In the genomic region with DNA sequence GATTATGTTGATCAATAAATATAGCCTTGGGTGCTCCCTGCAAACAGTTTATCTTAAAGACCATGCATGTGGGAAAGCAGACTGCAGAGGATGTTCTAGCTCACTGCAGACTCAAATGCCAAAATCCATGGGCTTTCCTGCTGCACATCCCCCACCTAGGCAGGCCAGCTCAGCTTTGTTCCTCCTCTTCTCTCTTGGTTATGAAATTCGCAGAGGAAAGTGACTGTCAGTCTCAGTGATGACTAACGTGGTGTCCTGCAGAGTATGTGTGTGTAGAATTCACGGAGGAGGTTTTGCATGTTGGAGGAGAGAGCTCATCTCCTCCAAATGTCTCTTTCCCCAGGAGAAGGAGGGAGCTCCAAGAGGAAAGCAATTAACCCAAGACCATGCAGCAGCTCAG, we compare ENCODE assay signal across 18 cellular contexts. TPM values are rescaled to one million over a fixed set of nuclear protein-coding genes. Genes with fewer than 3 reads are reported as not detected.
DNase-seq lines count a peak whose midpoint lies in the region.
"Had no signal": no experiment of that assay in that cellular context is flagged by ENCODE, and none has a peak within 500 bp of the region (broad histone marks: within the 10 kb centered on the region; RNA-seq: fewer than 3 reads in every experiment).

No MANE protein-coding gene starts in this region.

- no peaks in the 10 kb centered on the region for H3K79me2 ChIP-seq in mesendoderm (ENCODE audit: control insufficient read depth, insufficient read depth, low read length)
- H3K79me2 ChIP-seq: hepatocyte had no signal

- H3K9ac ChIP-seq in mesendoderm (ENCODE audit: low read length), result no peak overlapping the region
- H3K9ac ChIP-seq: KMS-11 had no signal

- H4K8ac ChIP-seq in mesendoderm (ENCODE audit: low read depth, low read length), result no peak overlapping the region

- in situ Hi-C loops in G401 (cut with HindIII; ENCODE audit: low sequenced_read_pairs), result no loop called here

- H3K4me2 ChIP-seq in mesendoderm (ENCODE audit: low read length), result no peak overlapping the region
- H3K4me2 ChIP-seq: hepatocyte, KMS-11 had no signal

- H3K27ac ChIP-seq in SJCRH30 (no peak overlapping the region), mesendoderm (ENCODE audit: low read depth, low read length) (no peak overlapping the region)
- H3K27ac ChIP-seq: hepatocyte, KMS-11 had no signal

- no peak overlapping the region for H2BK5ac ChIP-seq in mesendoderm (ENCODE audit: low read length)

- WGBS in mesendoderm (ENCODE audit: extremely low coverage, insufficient coverage, low lambda C conversion rate), result no CpG with 5 or more reads among the region's 3 CpGs

- H3K56ac ChIP-seq in mesendoderm (ENCODE audit: low read length), result no peak overlapping the region

- no peak overlapping the region for H4K5ac ChIP-seq in mesendoderm (ENCODE audit: low read length)

- H3K4me1 ChIP-seq in SJCRH30, result peaks cover 4% of the 10 kb centered on the region
- no peaks in the 10 kb centered on the region for H3K4me1 ChIP-seq in mesendoderm (ENCODE audit: control insufficient read depth, low read depth, low read length)

- no peak overlapping the region for H2BK15ac ChIP-seq in mesendoderm (replicated peaks; ENCODE audit: low read depth)

- H3K4me3 ChIP-seq in SJCRH30 (no peak overlapping the region), mesendoderm (ENCODE audit: low read length) (no peak overlapping the region)
- H3K4me3 ChIP-seq: hepatocyte had no signal

- H2BK120ac ChIP-seq in mesendoderm (ENCODE audit: low read depth, low read length), result no peak overlapping the region

- no peaks in the 10 kb centered on the region for H3K9me3 ChIP-seq in SJCRH30 (replicated peaks)

- no peaks in the 10 kb centered on the region for H3K27me3 ChIP-seq in SJCRH30
- no peaks in the 10 kb centered on the region for H3K27me3 ChIP-seq in mesendoderm (ENCODE audit: insufficient read depth, low read length, poor library complexity)

- no peaks in the 10 kb centered on the region for H3K79me1 ChIP-seq in mesendoderm (ENCODE audit: low read length)

- no peak overlapping the region for H3K23ac ChIP-seq in mesendoderm (ENCODE audit: low read length)

- H2AK5ac ChIP-seq in mesendoderm (ENCODE audit: low read length), result no peak overlapping the region

- H3K4ac ChIP-seq in mesendoderm (ENCODE audit: low read depth, low read length), result no peak overlapping the region

- H3K36me3 ChIP-seq in SJCRH30 (no peaks in the 10 kb centered on the region), mesendoderm (ENCODE audit: control insufficient read depth, insufficient read depth, low read length) (no peaks in the 10 kb centered on the region)

- no peak overlapping the region for H3K18ac ChIP-seq in mesendoderm (ENCODE audit: low read length)

- peak; percentile 8 for DNase-seq in G401 (ENCODE audit: low spot score)
- DNase-seq in MV-4-11 (lab: John Stamatoyannopoulos, UW), result peak; percentile 54
- peak; percentile 12 for DNase-seq in astrocyte of the hippocampus (ENCODE audit: low read depth, low spot score)
- peak; percentile 14 for DNase-seq in pons (ENCODE audit: low spot score)
- no peak for DNase-seq in SJCRH30
- no peak for DNase-seq in stimulated activated CD4-positive, alpha-beta T cell treated with anti-CD3 and anti-CD28 coated beads, Interleukin-12 subunit alpha, Interleukin-12 subunit beta, amount 100 ng/mL, for 4 hours
- no peak for DNase-seq in mesendoderm
- DNase-seq: activated naive CD4-positive, alpha-beta T cell treated with anti-CD3 and anti-CD28 coated beads, Interleukin-2, amount 10 ng/mL, durations not matched to agents 7 days and 5 days; CD4-positive, alpha-beta memory T cell; GOT3; natural killer cell; NCI-H2029 treated with DMSO at 0.1 percent for 48 hours; NK-92 treated with Interleukin-12 subunit alpha and Interleukin-12 subunit beta, amount 100 ng/mL, for 24 hours; stimulated activated CD4-positive, alpha-beta T cell treated with anti-CD3 and anti-CD28 coated beads, Interleukin-4, amount 100 ng/mL, for 4 hours had no signal

RNA-seq across cellular contexts. Expression of a gene that starts 21.5 kb away (rescaled TPM):
- not detected in 2 replicates for total RNA-seq in G401 (2014; rRNA removed; shearing (Covaris generic))
- total RNA-seq in SJCRH30 (2014; rRNA removed; shearing (Covaris generic)), result 90.2 and 98.4 TPM in 2 replicates
- 4.5 TPM for polyA plus RNA-seq in mesendoderm (2013, experiment 1 of 2)
- polyA plus RNA-seq in mesendoderm (2013, experiment 2 of 2), result 4.9 TPM
- total RNA-seq: CD4-positive, alpha-beta memory T cell; natural killer cell had no signal
- polyA plus RNA-seq: CD4-positive, alpha-beta memory T cell had no signal

RNA-seq across cellular contexts. Expression of a gene that starts 40.8 kb away (rescaled TPM):
- 0.44 TPM in 1 of 2 replicates, not detected in the other for total RNA-seq in G401 (2014; rRNA removed; shearing (Covaris generic))
- total RNA-seq in SJCRH30 (2014; rRNA removed; shearing (Covaris generic)), result not detected in 2 replicates
- not detected for polyA plus RNA-seq in mesendoderm (2013, experiment 1 of 2)
- not detected for polyA plus RNA-seq in mesendoderm (2013, experiment 2 of 2)
- total RNA-seq: CD4-positive, alpha-beta memory T cell; hepatocyte; left lobe of liver; natural killer cell; WTC11 had no signal
- polyA plus RNA-seq: CD4-positive, alpha-beta memory T cell; hepatocyte had no signal

Comparison
In these comparisons a context has a peak if more than half of its experiments do, and no peak if none do; other contexts are left out.
1. DNase-seq: peak in G401 (single experiment), MV-4-11 (single experiment), astrocyte of the hippocampus (single experiment) and pons (single experiment); none in SJCRH30 (0 of 2), stimulated activated CD4-positive, alpha-beta T cell treated with anti-CD3 and anti-CD28 coated beads, Interleukin-12 subunit alpha, Interleukin-12 subunit beta, amount 100 ng/mL, for 4 hours (single experiment) and mesendoderm (single experiment).
2. RNA of a gene that starts 21.5 kb away (total RNA-seq): 90.2 to 98.4 TPM in SJCRH30; not detected in G401; every median in the first group is over 10 times any median in the second.